Comparison of ENCODE assay signal across 16 cellular contexts in genomic region chr1:224402472-224403035, GRCh38. TPM values are rescaled to one million over a fixed set of nuclear protein-coding genes. Genes with fewer than 3 reads are reported as not detected.
DNase-seq lines count a peak whose midpoint lies in the region; ATAC-seq, FAIRE-seq and TF ChIP-seq lines count a peak whose summit lies in the region.
"Had no signal": no experiment of that assay in that cellular context is flagged by ENCODE, and none has a peak within 500 bp of the region (broad histone marks: within the 10 kb centered on the region; RNA-seq: fewer than 3 reads in every experiment).

No MANE protein-coding gene starts in this region.

- H3K9me3 ChIP-seq in cardiac muscle cell (ENCODE audit: low read depth), result no peaks in the 10 kb centered on the region

- peaks cover 87% of the 10 kb centered on the region for H3K36me3 ChIP-seq in cardiac muscle cell

- ATAC-seq in left ventricle myocardium superior, result no peak
- ATAC-seq in HG03342 (IDR thresholded peaks at IDR 0.05; ENCODE audit: unreplicated experiment), result no peak

- no peaks in the 10 kb centered on the region for H3K27me3 ChIP-seq in cardiac muscle cell

- DNase-seq in cardiac muscle cell (ENCODE audit: low read depth in 1 of 2, low spot score in 1 of 2) (no peak), left ventricle myocardium superior (no peak), RCC 7860 (ENCODE audit: low spot score) (no peak), putamen (ENCODE audit: low spot score) (no peak), AG08395 (ENCODE audit: low spot score) (no peak)
- DNase-seq: AML-193; DMS53; H7; NCI-H187; NCI-H345; NK-92 treated with Interleukin-12 subunit alpha and Interleukin-12 subunit beta, amount 100 ng/mL, for 24 hours; OCI-M1; RPMI8226; SIG-M5 had no signal

- intact Hi-C loops in left ventricle myocardium superior (cut with micrococcal nuclease), result no loop called here

- no peak overlapping the region for H3K4me3 ChIP-seq in cardiac muscle cell

- H3K4me1 ChIP-seq in cardiac muscle cell (ENCODE audit: low read depth), result no peaks in the 10 kb centered on the region

- H3K27ac ChIP-seq in cardiac muscle cell, result peak overlapping the region; percentile 41

- FAIRE-seq in RCC 7860 (lab: Jason Lieb, UNC), result peak; percentile 28
- peak; percentile 28 for FAIRE-seq in colon (lab: Jason Lieb, UNC)

- no peak for TF ChIP-seq CTCF in cardiac muscle cell (IDR thresholded peaks at IDR 0.05; ENCODE audit: low read depth, low read length)

RNA-seq across cellular contexts. Expression of gene WDR26, which starts 32.0 kb away (rescaled TPM):
- 42.0 and 62.2 TPM in 2 replicates for total RNA-seq in cardiac muscle cell
- 14.9 and 15.3 TPM in 2 replicates for polyA plus RNA-seq in cardiac muscle cell
- 62.9 TPM for total RNA-seq in left ventricle myocardium superior

RNA-seq across cellular contexts. Expression of gene CNIH4, which starts 45.9 kb away (rescaled TPM):
- 15.0 and 24.3 TPM in 2 replicates for total RNA-seq in cardiac muscle cell
- polyA plus RNA-seq in cardiac muscle cell, result 69.5 and 80.0 TPM in 2 replicates
- total RNA-seq in left ventricle myocardium superior, result 26.3 TPM
